In genomic region chr5:142364251-142365145, GRCh38 we compare ENCODE assay signal across 1 cellular context.
A peak's percentile ranks its signal among the peaks of the same experiment; 100 is the strongest.
TF ChIP-seq lines count a peak whose summit lies in the region.

No MANE protein-coding gene starts in this region.

TF ChIP-seq in HepG2, 621 proteins besides CTCF, POLR2A, EP300 and RAD21 (continued from another document):
- no peak for TF ChIP-seq ATF5 (CRISPR knock-in tag; IDR thresholded peaks at IDR 0.05; ENCODE audit: low read depth)
- TF ChIP-seq PRPF4 (IDR thresholded peaks at IDR 0.05; ENCODE audit: low read depth, low read length, poor library complexity, severe bottlenecking) = peak; percentile 57
- TF ChIP-seq ZNF331 (CRISPR knock-in tag; IDR thresholded peaks at IDR 0.05) = no peak
- TF ChIP-seq PHF21A (CRISPR knock-in tag; IDR thresholded peaks at IDR 0.05) = no peak
- peak; percentile 85; the same call in 1 of the 2 replicates for TF ChIP-seq ZBTB38 (CRISPR knock-in tag; IDR thresholded peaks at IDR 0.05)
